ENCODE assay signal across 18 cellular contexts in the genomic region with DNA sequence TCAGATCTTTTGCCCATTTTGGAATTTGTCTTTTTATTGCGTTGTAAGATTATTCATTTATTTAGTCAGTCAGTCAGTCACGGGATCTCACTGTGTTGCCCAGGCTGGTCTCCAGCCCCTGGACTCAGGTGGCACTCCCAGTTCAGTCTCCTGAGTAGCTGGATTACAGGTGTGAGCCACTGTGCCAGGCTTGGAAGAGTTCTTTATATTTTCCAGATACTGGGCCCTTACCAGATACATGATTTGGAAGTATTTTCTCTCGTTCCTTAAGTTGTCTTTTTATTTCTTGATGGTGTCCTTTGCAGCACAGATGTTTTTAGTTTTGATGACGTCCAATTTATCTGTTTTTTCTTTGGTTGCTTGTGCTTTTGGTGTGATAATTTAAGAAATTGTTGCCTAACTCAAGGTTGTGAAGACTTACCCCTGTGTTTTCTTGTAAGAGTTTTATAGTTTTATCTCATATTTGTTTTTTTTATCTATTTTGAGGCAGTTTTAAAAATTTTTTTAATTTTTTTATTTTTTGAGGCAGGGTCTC.
DNase-seq lines count a peak whose midpoint lies in the region; ATAC-seq and TF ChIP-seq lines count a peak whose summit lies in the region.
"Had no signal": no experiment of that assay in that cellular context is flagged by ENCODE, and none has a peak within 500 bp of the region (broad histone marks: within the 10 kb centered on the region; RNA-seq: fewer than 3 reads in every experiment).

No MANE protein-coding gene starts in this region.

- H3K4me3 Mint-ChIP-seq in WTC11 (no peak overlapping the region), immature natural killer cell (no peak overlapping the region)
- no peak overlapping the region for H3K4me3 Mint-ChIP-seq in stimulated activated naive CD8-positive, alpha-beta T cell treated with anti-CD3 and anti-CD28 coated beads, Interleukin-15, amount 100 ng/mL, for 72 hours
- H3K4me3 Mint-ChIP-seq: CD4-positive, alpha-beta memory T cell had no signal

- H3K9me3 ChIP-seq in HEK293 (ENCODE audit: control insufficient read depth, insufficient read depth, low read depth, low read length): no peaks in the 10 kb centered on the region
- H3K9me3 ChIP-seq in testis: no peaks in the 10 kb centered on the region
- H3K9me3 ChIP-seq: HAP-1 had no signal

- WGBS in testis, 2 donors: 60 to 61% methylated on average over 4 of the region's 4 CpGs

- H3K27me3 ChIP-seq in testis: no peaks in the 10 kb centered on the region

- H3K4me1 Mint-ChIP-seq in WTC11 (peaks cover 81% of the 10 kb centered on the region), immature natural killer cell (peaks cover 63 to 88% of the 10 kb centered on the region in 2 donors)
- peaks cover 46% of the 10 kb centered on the region for H3K4me1 Mint-ChIP-seq in stimulated activated naive CD8-positive, alpha-beta T cell treated with anti-CD3 and anti-CD28 coated beads, Interleukin-15, amount 100 ng/mL, for 72 hours

- no peak overlapping the region for H3K27ac ChIP-seq in HEK293 (ENCODE audit: extremely low read depth, low read depth, low read length)
- H3K27ac ChIP-seq in testis: peak overlapping the region; percentile 8 to 58

- peaks cover 9% of the 10 kb centered on the region for H3K9me3 Mint-ChIP-seq in WTC11
- no peaks in the 10 kb centered on the region for H3K9me3 Mint-ChIP-seq in immature natural killer cell
- H3K9me3 Mint-ChIP-seq in stimulated activated naive CD8-positive, alpha-beta T cell treated with anti-CD3 and anti-CD28 coated beads, Interleukin-15, amount 100 ng/mL, for 72 hours: no peaks in the 10 kb centered on the region

- intact Hi-C loops in testis (cut with DNase I; ENCODE audit: low total_unique reads): no loop called here

- H3K4me1 ChIP-seq in HEK293 (ENCODE audit: control insufficient read depth, insufficient read depth, low read length) (peaks cover 6% of the 10 kb centered on the region), testis (peaks cover 33% of the 10 kb centered on the region)

- H3K27ac Mint-ChIP-seq in WTC11: peak overlapping the region; percentile 58
- H3K27ac Mint-ChIP-seq in immature natural killer cell: peak overlapping the region in 4 of 6 donors; percentile 4 to 67 (median 42)
- no peak overlapping the region for H3K27ac Mint-ChIP-seq in stimulated activated naive CD8-positive, alpha-beta T cell treated with anti-CD3 and anti-CD28 coated beads, Interleukin-15, amount 100 ng/mL, for 72 hours

- TF ChIP-seq CTCF in HEK293 (tag by site-specific recombination; IDR thresholded peaks at IDR 0.05) (no peak), WTC11 (IDR thresholded peaks at IDR 0.05) (no peak), testis (IDR thresholded peaks at IDR 0.05) (no peak)

- DNase-seq in WTC11 (ENCODE audit: low spot score) (no peak), immature natural killer cell (no peak), testis (no peak), ecto neural progenitor cell (ENCODE audit: low spot score) (no peak)
- no peak for DNase-seq in stimulated activated naive CD8-positive, alpha-beta T cell treated with anti-CD3 and anti-CD28 coated beads, Interleukin-15, amount 100 ng/mL, for 72 hours
- DNase-seq: Calu3; CD4-positive, alpha-beta memory T cell; DMS53; KG1; NCI-H1436; NCI-H2029; NCI-H2171; NCI-H446; NK-92 treated with Interleukin-12 subunit alpha and Interleukin-12 subunit beta, amount 100 ng/mL, for 24 hours; RPMI8226 had no signal

- CTCF ChIA-PET in HEK293 (lab: Yijun Ruan, JAX) (interaction anchor here (0.5 to 3.5 kb wide), 3 partner anchors 14 to 307 kb away, joined by 3 to 25 read pairs (median 4); no protein-coding TSS in a partner anchor), WTC11 (lab: Charles Lee) (interaction anchor here (6.9 kb wide), 1 partner anchor 10 kb away, joined by 49 read pairs; no protein-coding TSS in a partner anchor)

- ATAC-seq in WTC11: no peak
- no peak for ATAC-seq in stimulated activated naive CD8-positive, alpha-beta T cell treated with anti-CD3 and anti-CD28 coated beads, Interleukin-15, amount 100 ng/mL, for 72 hours
- ATAC-seq in HG02884 (IDR thresholded peaks at IDR 0.05; ENCODE audit: unreplicated experiment): no peak

- H3K27me3 Mint-ChIP-seq in WTC11 (ENCODE audit: low read depth) (no peaks in the 10 kb centered on the region), immature natural killer cell (ENCODE audit: low read depth in 3 of 3) (peaks cover 0 to 4% (median 0%) of the 10 kb centered on the region in 3 donors)
- H3K27me3 Mint-ChIP-seq in stimulated activated naive CD8-positive, alpha-beta T cell treated with anti-CD3 and anti-CD28 coated beads, Interleukin-15, amount 100 ng/mL, for 72 hours: no peaks in the 10 kb centered on the region
- H3K27me3 Mint-ChIP-seq: CD4-positive, alpha-beta memory T cell had no signal

- H3K4me3 ChIP-seq in HEK293 (ENCODE audit: low read depth, low read length) (no peak overlapping the region), testis (no peak overlapping the region)
- H3K4me3 ChIP-seq: HAP-1 had no signal

- no peaks in the 10 kb centered on the region; a peak in 1 of 3 replicates for H3K36me3 ChIP-seq in HEK293 (ENCODE audit: control insufficient read depth in 2 of 2, insufficient read depth in 1 of 2, low read length in 2 of 2)
- no peaks in the 10 kb centered on the region for H3K36me3 ChIP-seq in testis (ENCODE audit: low read depth, missing control alignments)
- H3K36me3 ChIP-seq: HAP-1 had no signal

- no peak for TF ChIP-seq POLR2A in testis (IDR thresholded peaks at IDR 0.05)

- POLR2A ChIA-PET in HEK293 (lab: Yijun Ruan, JAX) (interaction anchor here (0.6 kb wide), 1 partner anchor 90 kb away, joined by 3 read pairs; no protein-coding TSS in a partner anchor), WTC11 (lab: Charles Lee) (no interaction called here)

- H3K36me3 Mint-ChIP-seq in WTC11 (peaks cover 10% of the 10 kb centered on the region; the same call in 1 of the 2 replicates), immature natural killer cell (peaks cover 0 to 4% (median 0%) of the 10 kb centered on the region in 3 donors)

TF ChIP-seq in HEK293, 187 proteins besides CTCF, POLR2A, EP300 and RAD21:
- TF ChIP-seq ZNF121 (tag by site-specific recombination; IDR thresholded peaks at IDR 0.05): 0 out of 2 replicates have a peak, but pooled peaks have one; percentile 32
- no peak for TF ChIP-seq KLF7 (tag by site-specific recombination; IDR thresholded peaks at IDR 0.05; ENCODE audit: borderline replicate concordance)
- TF ChIP-seq ZNF157 (tag by site-specific recombination; IDR thresholded peaks at IDR 0.05): no peak
TF ChIP-seq in HEK293: peak in this region for 1.

TF ChIP-seq in WTC11, 78 proteins besides CTCF, POLR2A, EP300 and RAD21:
- TF ChIP-seq ZNF121 (CRISPR knock-in tag; IDR thresholded peaks at IDR 0.05) (peak; percentile 88), SMAD4 (CRISPR knock-in tag; IDR thresholded peaks at IDR 0.05) (no peak)

Comparison
In these comparisons a context has a peak if more than half of its experiments do, and no peak if none do; other contexts are left out.
1. H3K27ac Mint-ChIP-seq: peak in WTC11 (single experiment) and immature natural killer cell (4 of 6); none in stimulated activated naive CD8-positive, alpha-beta T cell treated with anti-CD3 and anti-CD28 coated beads, Interleukin-15, amount 100 ng/mL, for 72 hours (0 of 2).